ENCODE assay signal across 1 cellular context in the genomic region with DNA sequence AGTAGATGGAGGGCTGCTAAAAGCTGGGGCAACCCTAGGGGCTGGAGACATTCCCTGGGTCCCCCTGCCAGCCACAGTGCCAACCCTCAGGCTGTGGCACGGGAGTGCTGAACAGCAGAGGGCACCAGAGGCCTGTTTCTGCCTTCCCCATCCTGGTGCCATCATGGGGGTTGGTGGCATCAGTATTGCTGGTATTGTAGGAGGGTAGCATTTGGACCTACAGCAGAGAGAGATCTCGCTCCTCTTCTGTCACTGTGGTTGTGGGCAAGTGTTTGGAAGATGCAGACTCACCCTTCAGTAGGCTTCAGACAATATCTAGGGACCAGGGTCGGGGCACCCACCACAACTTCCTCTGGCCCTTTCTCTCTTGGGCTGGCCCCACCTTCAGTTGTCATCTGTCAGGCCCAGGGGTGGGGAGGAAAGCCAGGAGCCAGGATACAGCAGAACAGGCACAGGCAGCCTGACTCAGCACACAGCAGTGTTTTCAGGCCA.
TF ChIP-seq lines count a peak whose summit lies in the region.

No MANE protein-coding gene starts in this region.

TF ChIP-seq in endothelial cell of umbilical vein, 7 proteins besides CTCF, POLR2A, EP300 and RAD21 (continued from another document):
- TF ChIP-seq FOS (IDR thresholded peaks at IDR 0.05; ENCODE audit: borderline replicate concordance, insufficient read depth, low read length) = no peak
TF ChIP-seq in endothelial cell of umbilical vein: peak in this region for 0.
